Comparison of ENCODE assay signal across 8 cellular contexts in genomic region chr2:238427435-238428162, GRCh38. TPM values are rescaled to one million over a fixed set of nuclear protein-coding genes. Genes with fewer than 3 reads are reported as not detected.
DNase-seq lines count a peak whose midpoint lies in the region; ATAC-seq, FAIRE-seq and TF ChIP-seq lines count a peak whose summit lies in the region.

No MANE protein-coding gene starts in this region.

- H3K4me2 ChIP-seq in K562 (ENCODE audit: insufficient read depth, low read length) (peak overlapping the region; percentile 96), HepG2 (ENCODE audit: low read depth, low read length) (peak overlapping the region; percentile 84)

- H4K20me1 ChIP-seq in K562 (replicated peaks; ENCODE audit: control insufficient read depth, insufficient read depth, low read length) (no peaks in the 10 kb centered on the region), HepG2 (ENCODE audit: insufficient read depth, low read length) (peaks cover 16% of the 10 kb centered on the region)

- peaks cover 3% of the 10 kb centered on the region for H3K27me3 Mint-ChIP-seq in type B pancreatic cell

- peak overlapping the region; percentile 94 for H3K4me3 Mint-ChIP-seq in type B pancreatic cell

- TF ChIP-seq EP300 in K562 (IDR thresholded peaks at IDR 0.05; ENCODE audit: low read length) (no peak), HepG2 (IDR thresholded peaks at IDR 0.05; ENCODE audit: low read depth in 2 of 2, low read length in 2 of 2) (no peak), HepG2 (CRISPR knock-in tag; IDR thresholded peaks at IDR 0.05; ENCODE audit: borderline replicate concordance) (no peak)

- H3K79me2 ChIP-seq in K562 (ENCODE audit: control insufficient read depth, insufficient read depth, low read length) (peaks cover 64% of the 10 kb centered on the region), HepG2 (ENCODE audit: insufficient read depth, low read length) (peaks cover 55% of the 10 kb centered on the region)

- peak overlapping the region; percentile 84 for H3K27ac Mint-ChIP-seq in type B pancreatic cell

- H3K9me3 ChIP-seq in K562 (replicated peaks; ENCODE audit: control insufficient read depth, insufficient read depth, low read depth, low read length), result no peaks in the 10 kb centered on the region
- H3K9me3 ChIP-seq in HepG2 (ENCODE audit: low read length), result no peaks in the 10 kb centered on the region

- TF ChIP-seq POLR2A in K562 (conservative IDR thresholded peaks at IDR 0.05), result no peak
- no peak; a peak in 1 of 4 replicates for TF ChIP-seq POLR2A in HepG2 (IDR thresholded peaks at IDR 0.05; ENCODE audit: insufficient read depth in 1 of 2, low read depth in 2 of 2, low read length in 2 of 2)

- 1% methylated on average over 20 of the region's 20 CpGs for WGBS in K562 (ENCODE audit: insufficient coverage, low coverage, missing lambda C conversion rate)
- WGBS in HepG2 (ENCODE audit: low lambda C conversion rate), result 3% methylated on average over 19 of the region's 20 CpGs

- ATAC-seq in GM19328 (IDR thresholded peaks at IDR 0.05; ENCODE audit: unreplicated experiment) (peak; percentile 3), K562 (peak; percentile 2; the same call in 2 of the 3 replicates), HepG2 (peak; percentile 9), HG02840 (IDR thresholded peaks at IDR 0.05; ENCODE audit: low FRiP score, unreplicated experiment) (no peak)

- peak overlapping the region; percentile 91 to 98 for H3K9ac ChIP-seq in K562 (ENCODE audit: insufficient read depth in 1 of 2, low read depth in 2 of 2, low read length in 2 of 2)
- peak overlapping the region; percentile 95 for H3K9ac ChIP-seq in HepG2 (ENCODE audit: insufficient read depth, low read depth, low read length)

- no peaks in the 10 kb centered on the region for H3K27me3 ChIP-seq in K562 (ENCODE audit: control insufficient read depth in 2 of 2, insufficient read depth in 2 of 2, low read length in 2 of 2)
- no peaks in the 10 kb centered on the region; a peak in 1 of 5 replicates for H3K27me3 ChIP-seq in HepG2 (ENCODE audit: control insufficient read depth in 1 of 2, insufficient read depth in 2 of 2, low read length in 2 of 2)

- TF ChIP-seq CTCF in K562 (IDR thresholded peaks at IDR 0.05 in 2 of 3, conservative IDR thresholded peaks at IDR 0.05 in 1 of 3; ENCODE audit: insufficient read depth in 2 of 3, low read depth in 1 of 3, low read length in 3 of 3), result no peak
- TF ChIP-seq CTCF in HepG2 (CRISPR knock-in tag; IDR thresholded peaks at IDR 0.05), result no peak; the same call in 1 of the 2 replicates
- TF ChIP-seq CTCF in type B pancreatic cell (conservative IDR thresholded peaks at IDR 0.05), result no peak

- H3K4me3 ChIP-seq in K562, result peak overlapping the region; percentile 73
- H3K4me3 ChIP-seq in HepG2 (replicated peaks in 1 of 3; ENCODE audit: insufficient read depth in 1 of 3, low read depth in 2 of 3, low read length in 3 of 3), result peak overlapping the region; percentile 84 to 94 (median 92)

- H3K4me1 Mint-ChIP-seq in type B pancreatic cell (ENCODE audit: unreplicated experiment), result peaks cover 21% of the 10 kb centered on the region

- peak; percentile 48 for FAIRE-seq in K562 (lab: Jason Lieb, UNC)
- no peak for FAIRE-seq in HepG2 (lab: Jason Lieb, UNC)

- H3K9me1 ChIP-seq in K562 (ENCODE audit: control insufficient read depth, insufficient read depth, low read length), result no peaks in the 10 kb centered on the region

- CTCF ChIA-PET in K562 (lab: Yijun Ruan, JAX; ENCODE audit: low intra/inter-chr PET ratio) (no interaction called here), HepG2 (lab: Yijun Ruan, JAX; ENCODE audit: low intra/inter-chr PET ratio, low total read pairs) (no interaction called here)

- intact Hi-C loops in K562 (cut with micrococcal nuclease) (no loop called here), HepG2 (cut with micrococcal nuclease; ENCODE audit: unreplicated experiment) (no loop called here)

- H3K27ac ChIP-seq in K562 (ENCODE audit: extremely low read depth, low read depth, low read length) (peak overlapping the region; percentile 96), HepG2 (ENCODE audit: extremely low read length, insufficient read depth, low read length) (peak overlapping the region; percentile 87)

- DNase-seq in HT1080 (ENCODE audit: low read depth) (peak; percentile 27), K562 (ENCODE audit: extremely low read depth in 1 of 4, low spot score in 3 of 4) (peak in 2 of 4 experiments; percentile 21 to 24), HepG2 (ENCODE audit: low spot score) (no peak), type B pancreatic cell (ENCODE audit: extremely low spot score, unreplicated experiment) (no peak), SHP77 treated with DMSO at 0.1 percent for 48 hours (lab: John Stamatoyannopoulos, UW) (no peak), Ammon's horn (ENCODE audit: low spot score) (no peak)

- TF ChIP-seq RAD21 in K562 (CRISPR knock-in tag; conservative IDR thresholded peaks at IDR 0.05 in 1 of 2, IDR thresholded peaks at IDR 0.05 in 1 of 2) (no peak), HepG2 (CRISPR knock-in tag; IDR thresholded peaks at IDR 0.05) (no peak)

- POLR2A ChIA-PET in K562 (lab: Yijun Ruan, JAX) (interaction anchor here (0.8 to 1.2 kb wide), 3 partner anchors 9 to 16 kb away, joined by 3 to 4 read pairs (median 3); no protein-coding TSS in a partner anchor), HepG2 (lab: Yijun Ruan, JAX) (interaction anchor here (0.6 to 2.1 kb wide), 6 partner anchors 9 to 26 kb away, joined by 3 to 11 read pairs (median 4); no protein-coding TSS in a partner anchor)

- H2AFZ ChIP-seq in K562 (ENCODE audit: low read depth, low read length), result peak overlapping the region; percentile 87; the same call in 1 of the 2 replicates
- no peak overlapping the region for H2AFZ ChIP-seq in HepG2 (ENCODE audit: low read length)

- in situ Hi-C loops in K562 (cut with MboI) (no loop called here), HepG2 (cut with HindIII; ENCODE audit: extremely low pct_ligation_motif_present, low pct_unique_long_range_greater_than_20kb) (no loop called here)

- H3K9me3 Mint-ChIP-seq in type B pancreatic cell, result peaks cover 6% of the 10 kb centered on the region

- H3K4me1 ChIP-seq in K562 (replicated peaks in 1 of 2; ENCODE audit: control insufficient read depth in 2 of 2, insufficient read depth in 2 of 2, low read length in 2 of 2), result peaks cover 46 to 56% of the 10 kb centered on the region in 2 experiments
- peaks cover 52% of the 10 kb centered on the region for H3K4me1 ChIP-seq in HepG2 (ENCODE audit: insufficient read depth, low read length)

- H3K36me3 Mint-ChIP-seq in type B pancreatic cell, result peaks cover 27% of the 10 kb centered on the region

- H3K36me3 ChIP-seq in K562 (ENCODE audit: control insufficient read depth, insufficient read depth, low read length), result peaks cover 33% of the 10 kb centered on the region
- peaks cover 7 to 13% of the 10 kb centered on the region in 2 experiments; a peak in 4 of 5 replicates for H3K36me3 ChIP-seq in HepG2 (replicated peaks in 1 of 2; ENCODE audit: control insufficient read depth in 1 of 2, insufficient read depth in 2 of 2, low read length in 2 of 2)

- BruUV-seq in K562 (replicated peaks; lab: Mats Ljungman, UMichigan), result no TSS peak
- no TSS peak for BruUV-seq in HepG2 (replicated peaks; lab: Mats Ljungman, UMichigan)

RNA-seq across cellular contexts. Expression of gene ASB1, which starts 0.9 kb away (rescaled TPM):
- 49.9 and 56.6 TPM in 2 replicates for total RNA-seq in HT1080 (2014; rRNA removed; shearing (Covaris generic))
- polyA plus RNA-seq in HT1080 (2015; cell fraction: cytosol; rRNA removed), result 57.8 and 61.7 TPM in 2 replicates
- polyA plus RNA-seq in HT1080 (2015; cell fraction: nucleus; rRNA removed), result 98.2 and 121 TPM in 2 replicates
- total RNA-seq in K562 (2011; cell fraction: chromatin; rRNA removed; ENCODE audit: low replicate concordance), result 69.7 and 90.0 TPM in 2 replicates
- 54.0 and 56.1 TPM in 2 replicates for total RNA-seq in K562 (2011; cell fraction: nucleolus; rRNA removed)
- 64.5 and 65.1 TPM in 2 replicates for total RNA-seq in K562 (2011; cell fraction: nucleoplasm; rRNA removed)
- total RNA-seq in K562 (2014; rRNA removed), result 32.0 and 37.5 TPM in 2 replicates
- total RNA-seq in K562 (2014; rRNA removed; fragmentation: Illumina TruSeq; extraction: Trizol), result 17.5 and 18.0 TPM in 2 replicates
- total RNA-seq in K562 (2015; rRNA removed; fragmentation: Illumina TruSeq; extraction: Trizol), result 18.2 and 20.1 TPM in 2 replicates
- total RNA-seq in K562 (2021), result 35.5 and 37.7 TPM in 2 replicates
- 23.9 and 26.4 TPM in 2 replicates for polyA plus RNA-seq in K562 (2011; rRNA removed)
- 25.8 and 40.3 TPM in 2 replicates for polyA plus RNA-seq in K562 (2011; cell fraction: cytosol; rRNA removed)
- 81.4 and 94.5 TPM in 2 replicates for polyA plus RNA-seq in K562 (2011; cell fraction: nucleus; rRNA removed)
- polyA plus RNA-seq in K562 (2012), result 22.4 and 22.9 TPM in 2 replicates
- polyA plus RNA-seq in K562 (2014; fragmentation: Illumina TruSeq; extraction: Trizol), result 27.5 and 34.9 TPM in 2 replicates
- 1 to 10 TPM; 6.3 to 8.7 TPM for polyA plus RNA-seq in K562 (2014; fragmentation: Nextera tagmentation; extraction: Ambion mirVana)
- 33.1 and 42.1 TPM in 2 replicates for polyA plus RNA-seq in K562 (2014; rRNA removed)
- 13.5 and 17.4 TPM in 2 replicates for polyA minus RNA-seq in K562 (2011; rRNA and poly(A)+ RNA removed)
- polyA minus RNA-seq in K562 (2011; cell fraction: cytosol; rRNA and poly(A)+ RNA removed), result 20.6 and 22.0 TPM in 2 replicates
- 21.3 and 22.2 TPM in 2 replicates for polyA minus RNA-seq in K562 (2011; cell fraction: nucleus; rRNA and poly(A)+ RNA removed)
- 47.5 and 48.6 TPM in 2 replicates for total RNA-seq in HepG2 (2016; rRNA removed; fragmentation: Illumina TruSeq; extraction: Trizol)
- 36.1 and 38.8 TPM in 2 replicates for total RNA-seq in HepG2 (2016; cell fraction: cytosol; rRNA removed; fragmentation: Illumina TruSeq; extraction: Trizol; ENCODE audit: low read depth)
- total RNA-seq in HepG2 (2016; cell fraction: insoluble cytoplasmic fraction; rRNA removed; fragmentation: Illumina TruSeq; extraction: Trizol), result 42.9 and 49.7 TPM in 2 replicates
- 46.0 and 48.9 TPM in 2 replicates for total RNA-seq in HepG2 (2016; cell fraction: membrane; rRNA removed; fragmentation: Illumina TruSeq; extraction: Trizol)
- total RNA-seq in HepG2 (2016; cell fraction: nucleus; rRNA removed; fragmentation: Illumina TruSeq; extraction: Trizol), result 36.1 and 43.2 TPM in 2 replicates
- polyA plus RNA-seq in HepG2 (2011; rRNA removed), result 45.6 and 49.2 TPM in 2 replicates
- 33.5 and 52.6 TPM in 2 replicates for polyA plus RNA-seq in HepG2 (2011; cell fraction: cytosol; rRNA removed)
- 151 and 167 TPM in 2 replicates for polyA plus RNA-seq in HepG2 (2011; cell fraction: nucleus; rRNA removed)
- 36.1 and 37.5 TPM in 2 replicates for polyA plus RNA-seq in HepG2 (2012)
- polyA plus RNA-seq in HepG2 (2016; cell fraction: cytosol; fragmentation: Illumina TruSeq; extraction: Trizol; ENCODE audit: low read depth), result 39.0 and 42.6 TPM in 2 replicates
- 48.6 and 51.7 TPM in 2 replicates for polyA plus RNA-seq in HepG2 (2016; cell fraction: insoluble cytoplasmic fraction; fragmentation: Illumina TruSeq; extraction: Trizol; ENCODE audit: low read depth)
- polyA plus RNA-seq in HepG2 (2016; cell fraction: membrane; fragmentation: Illumina TruSeq; extraction: Trizol; ENCODE audit: low read depth), result 45.0 and 48.7 TPM in 2 replicates
- 83.8 and 85.3 TPM in 2 replicates for polyA plus RNA-seq in HepG2 (2016; cell fraction: nucleus; fragmentation: Illumina TruSeq; extraction: Trizol; ENCODE audit: insufficient read depth, low read depth)
- polyA minus RNA-seq in HepG2 (2011; rRNA and poly(A)+ RNA removed; ENCODE audit: low replicate concordance), result 19.6 and 68.1 TPM in 2 replicates
- 23.7 TPM in 2 replicates for polyA minus RNA-seq in HepG2 (2011; cell fraction: cytosol; rRNA and poly(A)+ RNA removed)
- 45.2 and 49.1 TPM in 2 replicates for polyA minus RNA-seq in HepG2 (2011; cell fraction: nucleus; rRNA and poly(A)+ RNA removed)
- total RNA-seq in type B pancreatic cell (ENCODE audit: low replicate concordance), result 22.3 and 34.4 TPM in 2 replicates
